Comparison of ENCODE assay signal across 23 cellular contexts in genomic region chr13:106178816-106179215, GRCh38.
"Had no signal": no experiment of that assay in that cellular context is flagged by ENCODE, and none has a peak within 500 bp of the region (broad histone marks: within the 10 kb centered on the region; RNA-seq: fewer than 3 reads in every experiment).

No MANE protein-coding gene starts in this region.

- H3K4me1 ChIP-seq: parathyroid adenoma, psoas muscle, right lobe of liver, spleen, tibial artery, upper lobe of left lung, vagina had no signal

- H3K4me2 ChIP-seq: hepatocyte had no signal

- H3K4me1 Mint-ChIP-seq: naive thymus-derived CD4-positive, alpha-beta T cell; stimulated activated memory B cell treated with anti-CD40 and anti-IgM and Interleukin-4, amounts not matched to agents 10 μg/mL and 1 μg/mL and 100 μg/mL, for 72 hours had no signal

- H3K9me3 ChIP-seq: psoas muscle, right lobe of liver, tibial artery, upper lobe of left lung, vagina had no signal

- ATAC-seq: foreskin keratinocyte; naive thymus-derived CD4-positive, alpha-beta T cell; psoas muscle; right lobe of liver; stimulated activated memory B cell treated with anti-CD40 and anti-IgM and Interleukin-4, amounts not matched to agents 10 μg/mL and 1 μg/mL and 100 μg/mL, for 72 hours had no signal

- DNase-seq: cortex of kidney; dorsolateral prefrontal cortex; effector CD8-positive, alpha-beta T cell; foreskin keratinocyte; head of caudate nucleus; kidney glomerular epithelial cell; mesendoderm; naive thymus-derived CD4-positive, alpha-beta T cell; nephron progenitor cell; psoas muscle; retina; right lobe of liver; spleen; stimulated activated CD4-positive, alpha-beta T cell treated with anti-CD3 and anti-CD28 coated beads, Interleukin-15, amount 100 ng/mL, for 24 hours; stimulated activated CD4-positive, alpha-beta T cell treated with anti-CD3 and anti-CD28 coated beads, Interleukin-1b, Interleukin-23, amount 100 ng/mL, for 48 hours; stimulated activated CD4-positive, alpha-beta T cell treated with anti-CD3 and anti-CD28 coated beads, Interleukin-4, amount 100 ng/mL, for 24 hours; tibial artery; upper lobe of left lung had no signal

- H3K79me2 ChIP-seq: hepatocyte, parathyroid adenoma had no signal

- H3K9me3 Mint-ChIP-seq: stimulated activated memory B cell treated with anti-CD40 and anti-IgM and Interleukin-4, amounts not matched to agents 10 μg/mL and 1 μg/mL and 100 μg/mL, for 72 hours; stimulated activated naive CD8-positive, alpha-beta T cell treated with anti-CD3 and anti-CD28 coated beads, Interleukin-15, Interleukin-2, amounts not matched to agents 100 ng/mL and 50 ng/mL, for 24 hours had no signal

- H3K27me3 Mint-ChIP-seq: stimulated activated memory B cell treated with anti-CD40 and anti-IgM and Interleukin-4, amounts not matched to agents 10 μg/mL and 1 μg/mL and 100 μg/mL, for 72 hours; stimulated activated naive CD8-positive, alpha-beta T cell treated with anti-CD3 and anti-CD28 coated beads, Interleukin-15, Interleukin-2, amounts not matched to agents 100 ng/mL and 50 ng/mL, for 24 hours had no signal

- H3K36me3 Mint-ChIP-seq: naive thymus-derived CD4-positive, alpha-beta T cell; stimulated activated memory B cell treated with anti-CD40 and anti-IgM and Interleukin-4, amounts not matched to agents 10 μg/mL and 1 μg/mL and 100 μg/mL, for 72 hours had no signal

- H3K9ac ChIP-seq: parathyroid adenoma had no signal

- H3K27me3 ChIP-seq: dorsolateral prefrontal cortex, foreskin keratinocyte, hepatocyte, right lobe of liver, spleen, tibial artery, upper lobe of left lung, vagina had no signal

- H3K36me3 ChIP-seq: right lobe of liver, spleen, tibial artery, upper lobe of left lung, vagina had no signal

- H3K27ac Mint-ChIP-seq: naive thymus-derived CD4-positive, alpha-beta T cell; nephron progenitor cell; stimulated activated memory B cell treated with anti-CD40 and anti-IgM and Interleukin-4, amounts not matched to agents 10 μg/mL and 1 μg/mL and 100 μg/mL, for 72 hours; stimulated activated naive CD8-positive, alpha-beta T cell treated with anti-CD3 and anti-CD28 coated beads, Interleukin-15, Interleukin-2, amounts not matched to agents 100 ng/mL and 50 ng/mL, for 24 hours had no signal

- H3K27ac ChIP-seq: dorsolateral prefrontal cortex, foreskin keratinocyte, hepatocyte, parathyroid adenoma, psoas muscle, right lobe of liver, spleen, tibial artery, upper lobe of left lung, vagina had no signal

- H3K4me3 ChIP-seq: dorsolateral prefrontal cortex, hepatocyte, psoas muscle, right lobe of liver, spleen, tibial artery, upper lobe of left lung, vagina had no signal

- H2AFZ ChIP-seq: hepatocyte, parathyroid adenoma had no signal

- H3K4me3 Mint-ChIP-seq: naive thymus-derived CD4-positive, alpha-beta T cell; nephron progenitor cell; stimulated activated memory B cell treated with anti-CD40 and anti-IgM and Interleukin-4, amounts not matched to agents 10 μg/mL and 1 μg/mL and 100 μg/mL, for 72 hours; stimulated activated naive CD8-positive, alpha-beta T cell treated with anti-CD3 and anti-CD28 coated beads, Interleukin-15, Interleukin-2, amounts not matched to agents 100 ng/mL and 50 ng/mL, for 24 hours had no signal
